In genomic region chr22:42621505-42622002, GRCh38 we compare ENCODE assay signal across 7 cellular contexts. TPM values are rescaled to one million over a fixed set of nuclear protein-coding genes. Genes with fewer than 3 reads are reported as not detected.
DNase-seq lines count a peak whose midpoint lies in the region; ATAC-seq, FAIRE-seq and TF ChIP-seq lines count a peak whose summit lies in the region.

No MANE protein-coding gene starts in this region.

- H3K9me3 Mint-ChIP-seq in activated B cell treated with CpG ODN at 0.5 μM for 24 hours (no peaks in the 10 kb centered on the region), chondrocyte (ENCODE audit: low read depth) (no peaks in the 10 kb centered on the region)

- DNase-seq in KG1 (lab: John Stamatoyannopoulos, UW): peak; percentile 24
- peak; percentile 69 for DNase-seq in activated B cell treated with CpG ODN at 0.5 μM for 24 hours
- no peak for DNase-seq in chondrocyte (ENCODE audit: low spot score)
- DNase-seq in lower leg skin (ENCODE audit: low spot score in 2 of 2): peak; percentile 51 to 94
- peak; percentile 33 for DNase-seq in stimulated activated CD8-positive, alpha-beta memory T cell treated with anti-CD3 and anti-CD28 coated beads, Interleukin-4, amount 100 ng/mL, for 24 hours (ENCODE audit: low read depth)

- H3K27me3 Mint-ChIP-seq in activated B cell treated with CpG ODN at 0.5 μM for 24 hours: no peaks in the 10 kb centered on the region
- H3K27me3 Mint-ChIP-seq in chondrocyte (ENCODE audit: low read depth): no peaks in the 10 kb centered on the region

- POLR2A ChIA-PET in activated B cell treated with CpG ODN at 0.5 μM for 24 hours (lab: Charles Lee): interaction anchor here (0.6 to 2.0 kb wide), 9 partner anchors 25 to 471 kb away, joined by 3 to 15 read pairs (median 5); partner anchors contain the start of gene CYB5R3

- H3K4me1 Mint-ChIP-seq in activated B cell treated with CpG ODN at 0.5 μM for 24 hours (peaks cover 33% of the 10 kb centered on the region), chondrocyte (ENCODE audit: low read depth) (peaks cover 52% of the 10 kb centered on the region)

- H3K27ac Mint-ChIP-seq in activated B cell treated with CpG ODN at 0.5 μM for 24 hours (peak overlapping the region; percentile 30), chondrocyte (ENCODE audit: unreplicated experiment) (peak overlapping the region; percentile 83)

- CTCF ChIA-PET in activated B cell treated with CpG ODN at 0.5 μM for 24 hours (lab: Charles Lee): interaction anchor here (0.7 to 4.1 kb wide), 16 partner anchors 15 to 468 kb away, joined by 3 to 32 read pairs (median 4); partner anchors contain the start of gene CYB5R3

- peak; percentile 50 for FAIRE-seq in G401.6 (lab: Jason Lieb, UNC)

- H3K4me3 Mint-ChIP-seq in activated B cell treated with CpG ODN at 0.5 μM for 24 hours (no peak overlapping the region), chondrocyte (ENCODE audit: unreplicated experiment) (peak overlapping the region; percentile 45)

- TF ChIP-seq CTCF in activated B cell treated with CpG ODN at 0.5 μM for 24 hours (IDR thresholded peaks at IDR 0.05): peak; percentile 46
- TF ChIP-seq CTCF in chondrocyte (IDR thresholded peaks at IDR 0.05): peak; percentile 96
- TF ChIP-seq CTCF in lower leg skin (IDR thresholded peaks at IDR 0.05): no peak

- peaks cover 32% of the 10 kb centered on the region for H3K36me3 Mint-ChIP-seq in activated B cell treated with CpG ODN at 0.5 μM for 24 hours (ENCODE audit: low read depth)
- H3K36me3 Mint-ChIP-seq in chondrocyte (ENCODE audit: low read depth): peaks cover 9% of the 10 kb centered on the region

- intact Hi-C loops in activated B cell treated with CpG ODN at 0.5 μM for 24 hours (cut with micrococcal nuclease) (loop anchor here (1.0 kb wide), 2 partner anchors 199 to 246 kb away; no protein-coding TSS in a partner anchor), lower leg skin (cut with DNase I; ENCODE audit: low total_unique reads) (no loop called here)

- H3K4me3 ChIP-seq in lower leg skin (ENCODE audit: low read depth, poor library complexity, severe bottlenecking): no peak overlapping the region

- peak; percentile 80 for ATAC-seq in activated B cell treated with CpG ODN at 0.5 μM for 24 hours (ENCODE audit: low read depth)
- no peak for ATAC-seq in HG02763 (IDR thresholded peaks at IDR 0.05; ENCODE audit: unreplicated experiment)

- 28 to 29% methylated on average over 11 of the region's 11 CpGs for WGBS in lower leg skin, 2 donors

- TF ChIP-seq POLR2A in lower leg skin (IDR thresholded peaks at IDR 0.05): no peak

RNA-seq across cellular contexts. Expression of gene POLDIP3, which starts 6.9 kb away (rescaled TPM):
- total RNA-seq in activated B cell treated with CpG ODN at 0.5 μM for 24 hours (77.1 and 77.5 TPM in 2 replicates), chondrocyte (47.3 to 49.2 TPM (median 48.0 TPM) in 3 replicates), lower leg skin (10 to 100 TPM; 29.6 to 41.8 (median 40.8) TPM)

RNA-seq across cellular contexts. Expression of gene ATP5MGL, which starts 18.8 kb away (rescaled TPM):
- total RNA-seq in activated B cell treated with CpG ODN at 0.5 μM for 24 hours: 2.1 and 3.4 TPM in 2 replicates
- total RNA-seq in chondrocyte: 0.85 to 1.8 TPM in 2 of 3 replicates, not detected in the other
- total RNA-seq in lower leg skin: under 1 TPM in 1 of 4 donors, not detected in 3; 0.94 TPM

RNA-seq across cellular contexts. Expression of gene CYB5R3, which starts 27.6 kb away (rescaled TPM):
- total RNA-seq in activated B cell treated with CpG ODN at 0.5 μM for 24 hours: 78.2 and 91.7 TPM in 2 replicates
- 279 to 383 TPM (median 382 TPM) in 3 replicates for total RNA-seq in chondrocyte
- 100 to 1,000 TPM; 122 to 182 (median 152) TPM for total RNA-seq in lower leg skin

Comparison
In these comparisons a context has a peak if more than half of its experiments do, and no peak if none do; other contexts are left out.
1. CTCF ChIP-seq: peak in activated B cell treated with CpG ODN at 0.5 μM for 24 hours (single experiment) and chondrocyte (single experiment); none in lower leg skin (0 of 3).